In the genomic region with DNA sequence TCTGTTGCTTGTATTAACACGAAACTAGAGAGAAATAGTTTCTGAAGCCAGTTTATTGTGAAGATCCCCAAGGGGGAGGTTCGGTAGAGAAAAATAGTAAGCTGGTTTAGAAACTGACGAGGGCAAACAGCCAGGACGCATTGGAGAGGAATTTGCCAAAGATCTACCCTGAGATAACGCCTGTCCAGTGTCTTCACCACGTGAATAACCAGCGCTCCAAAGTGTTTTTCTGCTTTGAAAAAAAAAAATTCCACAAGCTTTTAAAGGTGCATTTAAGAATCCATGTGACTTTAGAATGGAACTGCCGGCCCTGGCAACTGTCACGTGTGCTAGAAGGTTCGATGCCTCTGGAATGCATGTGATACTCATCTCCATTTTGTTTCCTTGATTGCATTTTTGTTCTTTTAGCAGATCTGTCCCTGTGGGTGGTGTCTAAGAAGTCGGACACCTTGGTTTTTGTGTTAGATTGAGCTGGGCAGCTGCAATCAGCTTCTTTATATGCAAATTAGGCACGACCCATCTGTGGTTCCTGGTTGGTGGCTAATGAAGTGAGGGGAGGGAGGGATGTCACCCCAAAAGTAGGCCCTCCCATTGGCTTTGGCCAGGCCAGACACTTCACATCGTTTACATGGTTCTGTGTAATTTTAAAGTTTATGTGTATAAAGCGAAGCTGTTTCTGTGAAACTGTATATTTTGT, we compare ENCODE assay signal across 1 cellular context.
TF ChIP-seq lines count a peak whose summit lies in the region.

No MANE protein-coding gene starts in this region.

TF ChIP-seq in GM12891, 5 proteins besides CTCF, POLR2A, EP300 and RAD21:
- TF ChIP-seq TAF1 (IDR thresholded peaks at IDR 0.05; ENCODE audit: low read depth, low read length) (no peak), SPI1 (IDR thresholded peaks at IDR 0.05; ENCODE audit: low read depth, low read length) (no peak), POLR2AphosphoS5 (IDR thresholded peaks at IDR 0.05; ENCODE audit: low read depth, low read length) (no peak), POU2F2 (IDR thresholded peaks at IDR 0.05; ENCODE audit: low read depth, low read length) (0 out of 2 replicates have a peak, but pooled peaks have one; percentile 24)
